13 cellular contexts compared by ENCODE assay signal in genomic region chr4:128823025-128823661, GRCh38. TPM values are rescaled to one million over a fixed set of nuclear protein-coding genes. Genes with fewer than 3 reads are reported as not detected.
DNase-seq lines count a peak whose midpoint lies in the region; ATAC-seq, FAIRE-seq and TF ChIP-seq lines count a peak whose summit lies in the region.
"Had no signal": no experiment of that assay in that cellular context is flagged by ENCODE, and none has a peak within 500 bp of the region (broad histone marks: within the 10 kb centered on the region; RNA-seq: fewer than 3 reads in every experiment).

No MANE protein-coding gene starts in this region.

- no peaks in the 10 kb centered on the region for H3K27me3 Mint-ChIP-seq in activated naive CD4-positive, alpha-beta T cell treated with anti-CD3 and anti-CD28 coated beads, Interleukin-2, amount 50 U/mL, for 24 hours
- H3K27me3 Mint-ChIP-seq in activated naive CD4-positive, alpha-beta T cell treated with anti-CD3 and anti-CD28 coated beads for 36 hours (ENCODE audit: low read depth), result no peaks in the 10 kb centered on the region
- H3K27me3 Mint-ChIP-seq in WTC11 (ENCODE audit: low read depth) (no peaks in the 10 kb centered on the region), type B pancreatic cell (no peaks in the 10 kb centered on the region)

- H3K4me3 Mint-ChIP-seq in activated naive CD4-positive, alpha-beta T cell treated with anti-CD3 and anti-CD28 coated beads, Interleukin-2, amount 50 U/mL, for 24 hours, result no peak overlapping the region
- no peak overlapping the region for H3K4me3 Mint-ChIP-seq in activated naive CD4-positive, alpha-beta T cell treated with anti-CD3 and anti-CD28 coated beads for 36 hours
- H3K4me3 Mint-ChIP-seq in WTC11, result no peak overlapping the region
- no peak overlapping the region for H3K4me3 Mint-ChIP-seq in type B pancreatic cell

- peaks cover 6% of the 10 kb centered on the region for H3K36me3 Mint-ChIP-seq in activated naive CD4-positive, alpha-beta T cell treated with anti-CD3 and anti-CD28 coated beads, Interleukin-2, amount 50 U/mL, for 24 hours
- H3K36me3 Mint-ChIP-seq in activated naive CD4-positive, alpha-beta T cell treated with anti-CD3 and anti-CD28 coated beads for 36 hours (ENCODE audit: low read depth), result peaks cover 21% of the 10 kb centered on the region
- H3K36me3 Mint-ChIP-seq in WTC11 (peaks cover 25% of the 10 kb centered on the region), type B pancreatic cell (peaks cover 13% of the 10 kb centered on the region)

- H3K4me1 Mint-ChIP-seq in activated naive CD4-positive, alpha-beta T cell treated with anti-CD3 and anti-CD28 coated beads, Interleukin-2, amount 50 U/mL, for 24 hours, result peaks cover 89% of the 10 kb centered on the region
- peaks cover 79% of the 10 kb centered on the region for H3K4me1 Mint-ChIP-seq in activated naive CD4-positive, alpha-beta T cell treated with anti-CD3 and anti-CD28 coated beads for 36 hours (ENCODE audit: low read depth)
- peaks cover 91% of the 10 kb centered on the region for H3K4me1 Mint-ChIP-seq in WTC11
- peaks cover 46% of the 10 kb centered on the region for H3K4me1 Mint-ChIP-seq in type B pancreatic cell (ENCODE audit: unreplicated experiment)

- TF ChIP-seq CTCF in WTC11 (IDR thresholded peaks at IDR 0.05) (no peak), foreskin fibroblast (IDR thresholded peaks at IDR 0.05; ENCODE audit: low read depth, low read length) (no peak), type B pancreatic cell (conservative IDR thresholded peaks at IDR 0.05) (no peak)

- DNase-seq in activated naive CD4-positive, alpha-beta T cell treated with anti-CD3 and anti-CD28 coated beads for 36 hours, result no peak
- no peak for DNase-seq in WTC11 (ENCODE audit: low spot score)
- peak; percentile 83 to 87 for DNase-seq in foreskin fibroblast
- no peak for DNase-seq in type B pancreatic cell (ENCODE audit: extremely low spot score, unreplicated experiment)
- DNase-seq in GM19239 (ENCODE audit: insufficient read length, low spot score), result no peak
- DNase-seq: AML-193, left cardiac atrium, NCI-H146, ovary had no signal

- intact Hi-C loops in activated naive CD4-positive, alpha-beta T cell treated with anti-CD3 and anti-CD28 coated beads for 36 hours (cut with micrococcal nuclease), result no loop called here

- POLR2A ChIA-PET in WTC11 (lab: Charles Lee), result interaction anchor here (1.6 kb wide), 1 partner anchor 11 kb away, joined by 6 read pairs; no protein-coding TSS in a partner anchor

- peak overlapping the region; percentile 31 for H3K27ac Mint-ChIP-seq in activated naive CD4-positive, alpha-beta T cell treated with anti-CD3 and anti-CD28 coated beads, Interleukin-2, amount 50 U/mL, for 24 hours
- no peak overlapping the region for H3K27ac Mint-ChIP-seq in activated naive CD4-positive, alpha-beta T cell treated with anti-CD3 and anti-CD28 coated beads for 36 hours
- H3K27ac Mint-ChIP-seq in WTC11 (0 out of 2 replicates have a peak overlapping the region, but pooled peaks have one; percentile 61), type B pancreatic cell (peak overlapping the region; percentile 88)

- no peaks in the 10 kb centered on the region for H3K9me3 Mint-ChIP-seq in activated naive CD4-positive, alpha-beta T cell treated with anti-CD3 and anti-CD28 coated beads, Interleukin-2, amount 50 U/mL, for 24 hours
- H3K9me3 Mint-ChIP-seq in activated naive CD4-positive, alpha-beta T cell treated with anti-CD3 and anti-CD28 coated beads for 36 hours, result no peaks in the 10 kb centered on the region
- no peaks in the 10 kb centered on the region for H3K9me3 Mint-ChIP-seq in WTC11
- peaks cover 9% of the 10 kb centered on the region for H3K9me3 Mint-ChIP-seq in type B pancreatic cell

- CTCF ChIA-PET in activated naive CD4-positive, alpha-beta T cell treated with anti-CD3 and anti-CD28 coated beads for 36 hours (lab: Charles Lee), result no interaction called here
- CTCF ChIA-PET in WTC11 (lab: Charles Lee), result interaction anchor here (1.2 to 1.4 kb wide), 2 partner anchors 40 kb away, joined by 4 read pairs; no protein-coding TSS in a partner anchor

- H3K4me3 ChIP-seq in foreskin fibroblast (ENCODE audit: low read depth in 1 of 2, low read length in 2 of 2), result no peak overlapping the region
- H3K4me3 ChIP-seq: ovary, suprapubic skin had no signal

- ATAC-seq in WTC11 (no peak), GM19467 (IDR thresholded peaks at IDR 0.05; ENCODE audit: unreplicated experiment) (no peak), GM18867 (IDR thresholded peaks at IDR 0.05; ENCODE audit: unreplicated experiment) (no peak)

- no peak for FAIRE-seq in GM19239 (lab: Jason Lieb, UNC)

TF ChIP-seq in WTC11, 78 proteins besides CTCF, POLR2A, EP300 and RAD21:
- TF ChIP-seq USF2 (CRISPR knock-in tag; IDR thresholded peaks at IDR 0.05), result no peak
- TF ChIP-seq ZNF416 (CRISPR knock-in tag; IDR thresholded peaks at IDR 0.05), result no peak

RNA-seq across cellular contexts. Expression of gene JADE1, which starts 13.6 kb away (rescaled TPM):
- 10 to 100 TPM; 35.8 to 38.2 TPM for total RNA-seq in activated naive CD4-positive, alpha-beta T cell treated with anti-CD3 and anti-CD28 coated beads for 36 hours
- total RNA-seq in WTC11 (2021) (132 to 156 TPM (median 150 TPM) in 3 replicates), type B pancreatic cell (ENCODE audit: low replicate concordance) (18.5 and 27.0 TPM in 2 replicates)

Comparison
In these comparisons a context has a peak if more than half of its experiments do, and no peak if none do; other contexts are left out.
1. DNase-seq: peak in foreskin fibroblast (2 of 2); none in activated naive CD4-positive, alpha-beta T cell treated with anti-CD3 and anti-CD28 coated beads for 36 hours (single experiment), WTC11 (single experiment), type B pancreatic cell (single experiment) and GM19239 (single experiment).